Comparison of ENCODE assay signal across 7 cellular contexts in genomic region chr16:4847774-4848587, GRCh38. TPM values are rescaled to one million over a fixed set of nuclear protein-coding genes. Genes with fewer than 3 reads are reported as not detected.
DNase-seq lines count a peak whose midpoint lies in the region; ATAC-seq and TF ChIP-seq lines count a peak whose summit lies in the region.

No MANE protein-coding gene starts in this region.

- peak overlapping the region; percentile 87 to 96 for H3K4me3 ChIP-seq in stomach smooth muscle (ENCODE audit: low read length in 2 of 2)

- H3K27me3 Mint-ChIP-seq in HFFc6 (ENCODE audit: insufficient read depth): peaks cover 2% of the 10 kb centered on the region; the same call in 1 of the 2 replicates

- peak overlapping the region; percentile 94 for H3K4me3 Mint-ChIP-seq in HFFc6

- peaks cover 62% of the 10 kb centered on the region for H3K4me1 Mint-ChIP-seq in HFFc6 (ENCODE audit: low read depth)

- peak overlapping the region; percentile 78 for H3K27ac Mint-ChIP-seq in HFFc6

- H3K36me3 Mint-ChIP-seq in HFFc6 (ENCODE audit: low read depth): peaks cover 20% of the 10 kb centered on the region

- DNase-seq in HFFc6 (peak; percentile 61), NAMALWA (ENCODE audit: low spot score) (peak; percentile 65), myocyte (ENCODE audit: low read depth) (peak; percentile 73)
- DNase-seq in activated CD8-positive, alpha-beta memory T cell treated with anti-CD3 and anti-CD28 coated beads, Interleukin-2, amount 50 U/mL, for 4 hours: peak; percentile 31

- peak overlapping the region; percentile 78 to 83 for H3K9ac ChIP-seq in stomach smooth muscle (ENCODE audit: low read length in 2 of 2)

- H3K36me3 ChIP-seq in stomach smooth muscle (ENCODE audit: control insufficient read depth in 2 of 2, insufficient read depth in 2 of 2, low read length in 2 of 2): peaks cover 12 to 13% of the 10 kb centered on the region in 2 donors

- H3K4me1 ChIP-seq in stomach smooth muscle (ENCODE audit: control insufficient read depth, insufficient read depth, low read length): peaks cover 26% of the 10 kb centered on the region

- no peaks in the 10 kb centered on the region for H3K9me3 Mint-ChIP-seq in HFFc6

- H3K27ac ChIP-seq in stomach smooth muscle (ENCODE audit: low read length): peak overlapping the region; percentile 92

- no peaks in the 10 kb centered on the region for H3K9me3 ChIP-seq in stomach smooth muscle (ENCODE audit: control insufficient read depth in 2 of 2, low read length in 2 of 2)

- TF ChIP-seq CTCF in HFFc6 (IDR thresholded peaks at IDR 0.05): peak; percentile 22; the same call in 1 of the 2 replicates

- peak; percentile 17 for ATAC-seq in GM18498 (IDR thresholded peaks at IDR 0.05; ENCODE audit: unreplicated experiment)
- peak; percentile 10 for ATAC-seq in esophagus mucosa

- no peaks in the 10 kb centered on the region for H3K27me3 ChIP-seq in stomach smooth muscle (ENCODE audit: control insufficient read depth in 1 of 2, insufficient read depth in 2 of 2, low read length in 2 of 2)

RNA-seq across cellular contexts. Expression of gene UBN1, which starts 0.7 kb away (rescaled TPM):
- total RNA-seq in HFFc6 (2021; fragmentation: NEBNext Ultra II Directional; extraction: Animal tissue kit (Norgen Biotek cat#: 25700)): 10 to 100 TPM; 21.3 to 24.8 (median 22.0) TPM
- total RNA-seq in esophagus mucosa (12.0 TPM), myocyte (35.4 and 52.2 TPM in 2 replicates)
- polyA plus RNA-seq in myocyte (2012): 22.6 TPM

RNA-seq across cellular contexts. Expression of gene GLYR1, which starts 0.9 kb away (rescaled TPM):
- total RNA-seq in HFFc6 (2021; fragmentation: NEBNext Ultra II Directional; extraction: Animal tissue kit (Norgen Biotek cat#: 25700)): 10 to 100 TPM; 77.6 to 89.4 (median 81.8) TPM
- 49.9 TPM for total RNA-seq in esophagus mucosa
- 39.7 and 56.3 TPM in 2 replicates for total RNA-seq in myocyte
- 41.8 TPM for polyA plus RNA-seq in myocyte (2012)

RNA-seq across cellular contexts. Expression of gene ROGDI, which starts 45.5 kb away (rescaled TPM):
- total RNA-seq in HFFc6 (2021; fragmentation: NEBNext Ultra II Directional; extraction: Animal tissue kit (Norgen Biotek cat#: 25700)): 10 to 100 TPM; 16.8 to 20.1 (median 18.5) TPM
- total RNA-seq in esophagus mucosa: 21.3 TPM
- 21.1 and 46.6 TPM in 2 replicates for total RNA-seq in myocyte
- 32.4 TPM for polyA plus RNA-seq in myocyte (2012)

RNA-seq across cellular contexts. Expression of gene SMIM22, which starts 52.8 kb away (rescaled TPM):
- total RNA-seq in HFFc6 (2021; fragmentation: NEBNext Ultra II Directional; extraction: Animal tissue kit (Norgen Biotek cat#: 25700)): not detected
- total RNA-seq in esophagus mucosa: 12.9 TPM
- not detected in 2 replicates for total RNA-seq in myocyte
- 0.14 TPM for polyA plus RNA-seq in myocyte (2012)

RNA-seq across cellular contexts. Expression of gene SEPTIN12, which starts 59.8 kb away (rescaled TPM):
- not detected for total RNA-seq in HFFc6 (2021; fragmentation: NEBNext Ultra II Directional; extraction: Animal tissue kit (Norgen Biotek cat#: 25700))
- not detected for total RNA-seq in esophagus mucosa
- total RNA-seq in myocyte: not detected in 2 replicates
- polyA plus RNA-seq in myocyte (2012): not detected

Comparison
In these comparisons a context has a peak if more than half of its experiments do, and no peak if none do; other contexts are left out.
1. Peak in every context shown above with its lines: DNase-seq, ATAC-seq, H3K4me3 ChIP-seq and H3K27ac ChIP-seq.